8 cellular contexts compared by ENCODE assay signal in genomic region chr22:23767673-23768548, GRCh38. TPM values are rescaled to one million over a fixed set of nuclear protein-coding genes. Genes with fewer than 3 reads are reported as not detected.
DNase-seq lines count a peak whose midpoint lies in the region; ATAC-seq and TF ChIP-seq lines count a peak whose summit lies in the region.

Gene CHCHD10, minus strand, starts transcription at chr22:23767972. Its CDS starts 98 bp downstream, at chr22:23767874.

- peaks cover 28% of the 10 kb centered on the region for H4K20me1 ChIP-seq in PC-9 (ENCODE audit: insufficient read depth)

- POLR2A ChIA-PET in PC-9 (lab: Charles Lee; ENCODE audit: unreplicated experiment), result no interaction called here

- H3K27ac Mint-ChIP-seq in activated T-cell treated with anti-CD3 and anti-CD28 coated beads, Interleukin-2, amount 50 U/mL, for 72 hours, result no peak within 1 kb of the TSS
- peak within 1 kb of the TSS in 5 of 6 donors; percentile 87 to 92 (median 91) for H3K27ac Mint-ChIP-seq in naive B cell
- H3K27ac Mint-ChIP-seq in stimulated activated memory B cell treated with anti-CD40 and anti-IgM and Interleukin-4, amounts not matched to agents 10 μg/mL and 1 μg/mL and 100 μg/mL, for 72 hours, result peak within 1 kb of the TSS; percentile 94

- H3K9me3 ChIP-seq in PC-9 (ENCODE audit: insufficient read depth, low read depth), result no peaks in the 10 kb centered on the region

- H2AFZ ChIP-seq in PC-9, result peak within 1 kb of the TSS; percentile 99

- no peaks in the 10 kb centered on the region for H3K27me3 ChIP-seq in PC-9 (ENCODE audit: insufficient read depth, low read depth)

- peaks cover 10% of the 10 kb centered on the region for H3K79me2 ChIP-seq in PC-9 (ENCODE audit: low read depth)

- peak within 1 kb of the TSS; percentile 96 for H3K4me3 ChIP-seq in PC-9

- no TSS peak for BruUV-seq in PC-9 (replicated peaks; lab: Mats Ljungman, UMichigan)

- peak; percentile 77 to 80 for ATAC-seq in activated T-cell treated with anti-CD3 and anti-CD28 coated beads, Interleukin-2, amount 50 U/mL, for 72 hours (replicated peaks in 1 of 2)
- peak; percentile 64 to 66 for ATAC-seq in naive B cell (ENCODE audit: low read depth in 2 of 2)
- ATAC-seq in stimulated activated memory B cell treated with anti-CD40 and anti-IgM and Interleukin-4, amounts not matched to agents 10 μg/mL and 1 μg/mL and 100 μg/mL, for 72 hours, result peak; percentile 79

- intact Hi-C loops in PC-9 (cut with micrococcal nuclease; ENCODE audit: unreplicated experiment), result loop anchor here (5.0 kb wide), 1 partner anchor 89 kb away; the partner anchor contains the start of gene SLC2A11

- peaks cover 27% of the 10 kb centered on the region; the same call in 1 of the 2 replicates for H3F3A ChIP-seq in PC-9 (ENCODE audit: insufficient read depth, low read depth)

- peaks cover under 1% of the 10 kb centered on the region for H3K27me3 Mint-ChIP-seq in activated T-cell treated with anti-CD3 and anti-CD28 coated beads, Interleukin-2, amount 50 U/mL, for 72 hours (ENCODE audit: low read depth)
- H3K27me3 Mint-ChIP-seq in naive B cell, result no peaks in the 10 kb centered on the region
- H3K27me3 Mint-ChIP-seq in stimulated activated memory B cell treated with anti-CD40 and anti-IgM and Interleukin-4, amounts not matched to agents 10 μg/mL and 1 μg/mL and 100 μg/mL, for 72 hours, result no peaks in the 10 kb centered on the region

- H3K4me3 Mint-ChIP-seq in activated T-cell treated with anti-CD3 and anti-CD28 coated beads, Interleukin-2, amount 50 U/mL, for 72 hours, result peak within 1 kb of the TSS; percentile 86 to 92
- H3K4me3 Mint-ChIP-seq in naive B cell, result peak within 1 kb of the TSS; percentile 84 to 94 (median 90)
- H3K4me3 Mint-ChIP-seq in stimulated activated memory B cell treated with anti-CD40 and anti-IgM and Interleukin-4, amounts not matched to agents 10 μg/mL and 1 μg/mL and 100 μg/mL, for 72 hours, result peak within 1 kb of the TSS; percentile 94

- peak; percentile 81 for TF ChIP-seq CTCF in PC-9 (conservative IDR thresholded peaks at IDR 0.05)

- peaks cover 22% of the 10 kb centered on the region for H3K4me1 ChIP-seq in PC-9 (replicated peaks; ENCODE audit: insufficient read depth)

- no peaks in the 10 kb centered on the region for H3K36me3 Mint-ChIP-seq in activated T-cell treated with anti-CD3 and anti-CD28 coated beads, Interleukin-2, amount 50 U/mL, for 72 hours (ENCODE audit: insufficient read depth in 2 of 2)
- H3K36me3 Mint-ChIP-seq in naive B cell, result no peaks in the 10 kb centered on the region
- H3K36me3 Mint-ChIP-seq in stimulated activated memory B cell treated with anti-CD40 and anti-IgM and Interleukin-4, amounts not matched to agents 10 μg/mL and 1 μg/mL and 100 μg/mL, for 72 hours, result peaks cover 5% of the 10 kb centered on the region

- DNase-seq in NCI-H1436 (lab: John Stamatoyannopoulos, UW) (peak; percentile 59), NCI-H1436 treated with DMSO at 0.1 percent for 48 hours (lab: John Stamatoyannopoulos, UW) (no peak), HT-29 (ENCODE audit: low spot score) (peak; percentile 70), PC-9 (peak; percentile 62 to 73), fibroblast of gingiva (ENCODE audit: low read depth) (peak; percentile 72), naive B cell (peak; percentile 78)
- DNase-seq in activated T-cell treated with anti-CD3 and anti-CD28 coated beads, Interleukin-2, amount 50 U/mL, for 72 hours, result peak; percentile 84 to 85

- CTCF ChIA-PET in PC-9 (lab: Charles Lee), result interaction anchor here (1.0 kb wide), 1 partner anchor 82 kb away, joined by 4 read pairs; no protein-coding TSS in a partner anchor

- no peaks in the 10 kb centered on the region for H3K9me3 Mint-ChIP-seq in activated T-cell treated with anti-CD3 and anti-CD28 coated beads, Interleukin-2, amount 50 U/mL, for 72 hours
- H3K9me3 Mint-ChIP-seq in naive B cell, result no peaks in the 10 kb centered on the region
- H3K9me3 Mint-ChIP-seq in stimulated activated memory B cell treated with anti-CD40 and anti-IgM and Interleukin-4, amounts not matched to agents 10 μg/mL and 1 μg/mL and 100 μg/mL, for 72 hours, result no peaks in the 10 kb centered on the region

- H3K36me3 ChIP-seq in PC-9 (ENCODE audit: low read depth), result peaks cover 4% of the 10 kb centered on the region; the same call in 1 of the 2 replicates

- no peak within 1 kb of the TSS for H3K27ac ChIP-seq in PC-9

- peak within 1 kb of the TSS; percentile 98 for H3K4me2 ChIP-seq in PC-9

- no peaks in the 10 kb centered on the region for H3K9me2 ChIP-seq in PC-9 (ENCODE audit: insufficient read depth)

- peaks cover 38% of the 10 kb centered on the region for H3K4me1 Mint-ChIP-seq in activated T-cell treated with anti-CD3 and anti-CD28 coated beads, Interleukin-2, amount 50 U/mL, for 72 hours (ENCODE audit: low read depth)
- peaks cover 46 to 73% (median 73%) of the 10 kb centered on the region in 3 donors for H3K4me1 Mint-ChIP-seq in naive B cell
- peaks cover 90% of the 10 kb centered on the region for H3K4me1 Mint-ChIP-seq in stimulated activated memory B cell treated with anti-CD40 and anti-IgM and Interleukin-4, amounts not matched to agents 10 μg/mL and 1 μg/mL and 100 μg/mL, for 72 hours

RNA-seq across cellular contexts. Expression of gene CHCHD10, which starts in this region (rescaled TPM):
- 32.9 and 53.4 TPM in 2 replicates for total RNA-seq in HT-29 (2014; rRNA removed; shearing (Covaris generic))
- 37.0 and 43.5 TPM in 2 replicates for total RNA-seq in PC-9 (2021)
- total RNA-seq in activated T-cell treated with anti-CD3 and anti-CD28 coated beads, Interleukin-2, amount 50 U/mL, for 72 hours, result 10 to 100 TPM; 54.4 to 62.5 TPM
- 10 to 100 TPM; 36.3 to 65.9 (median 62.6) TPM for polyA plus RNA-seq in naive B cell (ENCODE audit: low read depth in 6 of 6)
